8 cellular contexts compared by ENCODE assay signal in the genomic region with DNA sequence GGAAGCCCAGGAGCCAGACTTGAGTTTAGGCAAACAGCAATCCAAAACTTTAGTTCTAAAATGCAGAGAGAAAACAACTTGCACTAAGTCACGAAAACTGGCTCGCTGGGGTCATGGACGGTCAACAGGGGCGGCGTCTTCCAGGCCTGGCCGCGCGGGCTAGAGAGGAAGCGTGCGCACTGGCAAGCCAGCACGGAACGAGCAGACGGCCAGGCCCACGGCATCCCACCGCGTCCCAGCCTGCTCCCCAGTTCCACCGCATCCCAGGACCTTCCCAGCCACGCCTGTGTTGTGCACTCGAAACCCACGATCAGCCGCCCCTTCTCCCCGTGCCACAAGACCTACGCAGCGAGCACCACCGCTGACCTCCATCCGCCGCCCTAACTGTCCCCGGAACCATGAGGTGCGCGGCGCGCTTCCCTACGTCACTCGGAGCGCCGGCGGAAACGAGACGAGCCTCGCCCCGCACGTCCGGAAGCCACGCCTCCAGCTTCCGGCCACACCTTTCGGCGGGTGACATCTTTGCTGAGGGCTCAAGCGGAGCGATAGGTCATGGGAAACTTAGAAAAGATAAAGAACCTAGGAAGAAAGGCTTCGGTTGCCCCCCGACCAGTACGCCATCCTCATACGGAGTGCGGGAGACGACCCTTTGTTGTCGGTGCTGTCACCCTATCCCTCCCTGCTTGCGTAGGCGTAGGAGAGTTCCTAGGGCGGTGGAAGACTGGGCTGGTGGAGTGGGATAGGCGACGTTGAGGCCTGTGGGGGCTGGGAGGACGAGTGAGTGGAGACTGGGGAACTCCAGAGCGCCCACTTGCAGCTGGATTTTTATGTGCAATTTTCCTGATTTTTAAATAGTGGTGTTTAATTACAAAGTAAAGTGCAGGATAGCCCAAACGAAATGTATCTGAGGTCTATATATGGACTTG. TPM values are rescaled to one million over a fixed set of nuclear protein-coding genes. Genes with fewer than 3 reads are reported as not detected.
DNase-seq lines count a peak whose midpoint lies in the region; ATAC-seq, FAIRE-seq and TF ChIP-seq lines count a peak whose summit lies in the region.

Gene TBRG4 (minus strand): TSS at position 400 of the 926 bp plus-strand sequence. CDS start 2,460 bp downstream, outside the sequence.

- H2BK15ac ChIP-seq in H1 (ENCODE audit: low read length): peak within 1 kb of the TSS; percentile 21; the same call in 1 of the 2 replicates

- H4K5ac ChIP-seq in H1 (ENCODE audit: insufficient read length, low read depth, low read length): peak within 1 kb of the TSS; percentile 97

- ATAC-seq in GM21367 (IDR thresholded peaks at IDR 0.05; ENCODE audit: unreplicated experiment) (peak; percentile 91), memory B cell (ENCODE audit: low read depth) (peak; percentile 95)

- CTCF ChIA-PET in H1 (lab: Charles Lee; ENCODE audit: partially characterized antibody): interaction anchor here (0.6 to 2.1 kb wide), 5 partner anchors 9 to 138 kb away, joined by 3 to 4 read pairs (median 4); no protein-coding TSS in a partner anchor

- H3K9ac ChIP-seq in H1 (replicated peaks in 1 of 4; ENCODE audit: extremely low read depth in 1 of 4, low read depth in 3 of 4, low read length in 3 of 4): peak within 1 kb of the TSS; percentile 94 to 99 (median 97)

- peaks cover 3 to 10% of the 10 kb centered on the region in 2 experiments for H4K20me1 ChIP-seq in H1 (replicated peaks in 1 of 2; ENCODE audit: control insufficient read depth in 1 of 2, insufficient read depth in 2 of 2, low read length in 2 of 2)

- peaks cover 22 to 28% (median 25%) of the 10 kb centered on the region in 4 experiments for H3K36me3 ChIP-seq in H1 (ENCODE audit: control insufficient read depth in 2 of 4, insufficient read depth in 4 of 4, low read length in 3 of 4)

- no peak within 1 kb of the TSS for H2BK20ac ChIP-seq in H1 (ENCODE audit: low read length)

- peaks cover 2% of the 10 kb centered on the region for H3K27me3 Mint-ChIP-seq in memory B cell

- H3K4me1 ChIP-seq in H1 (replicated peaks in 1 of 4; ENCODE audit: control insufficient read depth in 3 of 4, insufficient read depth in 4 of 4, low read length in 3 of 4): peaks cover 0 to 3% (median under 1%) of the 10 kb centered on the region in 4 experiments; a peak in 2 of 7 replicates

- H2BK12ac ChIP-seq in H1 (ENCODE audit: low read depth, low read length): peak within 1 kb of the TSS; percentile 72

- DNase-seq in Caki2 (ENCODE audit: low read depth) (peak; percentile 97), HTR-8/SVneo (ENCODE audit: insufficient read length, low spot score) (peak; percentile 95), NOMO-1 treated with DMSO at 0.1 percent for 48 hours (lab: John Stamatoyannopoulos, UW; ENCODE audit: unreplicated experiment) (peak; percentile 92), H1 (ENCODE audit: low read depth in 1 of 2, low spot score in 2 of 2) (peak; percentile 79 to 94), memory B cell (ENCODE audit: low spot score in 2 of 2) (peak; percentile 90 to 91)
- DNase-seq in activated CD8-positive, alpha-beta memory T cell treated with anti-CD3 and anti-CD28 coated beads for 48 hours (ENCODE audit: low read depth in 2 of 3, low spot score in 2 of 3): peak; percentile 85 to 92 (median 85)
- peak; percentile 87 for DNase-seq in stimulated activated CD8-positive, alpha-beta memory T cell treated with anti-CD3 and anti-CD28 coated beads, Interleukin-12 subunit alpha, Interleukin-12 subunit beta, amount 100 ng/mL, for 24 hours (ENCODE audit: extremely low read depth)

- H2AK5ac ChIP-seq in H1 (ENCODE audit: low read depth, low read length): peak within 1 kb of the TSS; percentile 46; the same call in 1 of the 2 replicates

- H3K56ac ChIP-seq in H1 (replicated peaks; ENCODE audit: insufficient read length, low read depth, low read length): peak within 1 kb of the TSS; percentile 13

- H3K9me3 ChIP-seq in H1 (ENCODE audit: insufficient read depth in 2 of 2, low read depth in 1 of 2, low read length in 1 of 2): no peaks in the 10 kb centered on the region

- H4K91ac ChIP-seq in H1 (replicated peaks; ENCODE audit: insufficient read length, low read length): peak within 1 kb of the TSS; percentile 92

- POLR2A ChIA-PET in H1 (lab: Charles Lee; ENCODE audit: partially characterized antibody): interaction anchor here (0.7 to 4.3 kb wide), 28 partner anchors 8 to 314 kb away, joined by 3 to 43 read pairs (median 4); partner anchors contain the start of genes H2AZ2 and RAMP3

- TF ChIP-seq CTCF in H1 (IDR thresholded peaks at IDR 0.05; ENCODE audit: control extremely low read depth in 1 of 3, insufficient read depth in 1 of 3, low read depth in 1 of 3, low read length in 3 of 3): peak in 1 of 3 experiments; percentile 7; a peak in 1 of 4 replicates

- H3K4ac ChIP-seq in H1 (replicated peaks; ENCODE audit: insufficient read length, low read depth, low read length): peak within 1 kb of the TSS; percentile 86

- no peak within 1 kb of the TSS for H2BK120ac ChIP-seq in H1 (replicated peaks; ENCODE audit: low read depth, low read length)

- peak within 1 kb of the TSS; percentile 96; the same call in 1 of the 2 replicates for H2AFZ ChIP-seq in H1 (ENCODE audit: low read length)

- H3K9me3 Mint-ChIP-seq in memory B cell: no peaks in the 10 kb centered on the region

- H3K79me2 ChIP-seq in H1 (ENCODE audit: control insufficient read depth in 1 of 2, insufficient read depth in 2 of 2, low read length in 2 of 2): peaks cover 8 to 47% of the 10 kb centered on the region in 2 experiments

- in situ Hi-C loops in Caki2 (cut with HindIII; ENCODE audit: low pct_unique_long_range_greater_than_20kb, low sequenced_read_pairs): no loop called here

- H3K36me3 Mint-ChIP-seq in memory B cell: peaks cover 4% of the 10 kb centered on the region

- peak within 1 kb of the TSS; percentile 95 for H3K4me3 Mint-ChIP-seq in memory B cell

- peak within 1 kb of the TSS; percentile 94 for H3K27ac ChIP-seq in H1 (ENCODE audit: low read depth, low read length)

- peak within 1 kb of the TSS; percentile 99 for H2BK5ac ChIP-seq in H1 (ENCODE audit: low read depth, low read length)

- 1% methylated on average over 60 of the region's 64 CpGs; no CpG with 5 or more reads in 1 of the 2 experiments for WGBS in H1 (ENCODE audit: extremely low coverage in 1 of 2, insufficient coverage in 1 of 2, insufficient read length in 1 of 2, insufficient replicate concordance in 2 of 2, low coverage in 1 of 2, low lambda C conversion rate in 2 of 2, missing lambda C conversion rate in 1 of 2), 2 experiments

- H3K27ac Mint-ChIP-seq in memory B cell: peak within 1 kb of the TSS; percentile 97

- H3K18ac ChIP-seq in H1 (ENCODE audit: extremely low read depth, low read length): peak within 1 kb of the TSS; percentile 79

- H3K14ac ChIP-seq in H1 (ENCODE audit: insufficient read length): no peak within 1 kb of the TSS

- peaks cover 7% of the 10 kb centered on the region; the same call in 1 of the 2 replicates for H3K79me1 ChIP-seq in H1 (ENCODE audit: low read depth, low read length)

- peak; percentile 95 to 99 for TF ChIP-seq POLR2A in H1 (IDR thresholded peaks at IDR 0.05; ENCODE audit: control extremely low read depth in 1 of 2, low read depth in 2 of 2, low read length in 2 of 2)

- peaks cover 0 to 4% (median 1%) of the 10 kb centered on the region in 4 experiments; a peak in 1 of 7 replicates for H3K27me3 ChIP-seq in H1 (replicated peaks in 1 of 4; ENCODE audit: control insufficient read depth in 3 of 4, extremely low read depth in 1 of 4, insufficient read depth in 3 of 4, low read length in 3 of 4)

- FAIRE-seq in HTR-8/SVneo (lab: Jason Lieb, UNC): peak; percentile 95
- peak; percentile 24 for FAIRE-seq in H1 (lab: Jason Lieb, UNC)

- H3K23me2 ChIP-seq in H1 (ENCODE audit: low read depth, low read length): no peaks in the 10 kb centered on the region; the same call in 1 of the 2 replicates

- H3K4me1 Mint-ChIP-seq in memory B cell: peaks cover 18% of the 10 kb centered on the region

- no peak within 1 kb of the TSS for H3K23ac ChIP-seq in H1 (ENCODE audit: insufficient read length)

- peak within 1 kb of the TSS; percentile 51 to 82 for H3K4me2 ChIP-seq in H1 (ENCODE audit: insufficient read depth in 1 of 2, low read depth in 2 of 2, low read length in 2 of 2)

- no peak for TF ChIP-seq EP300 in H1 (IDR thresholded peaks at IDR 0.05; ENCODE audit: borderline replicate concordance in 1 of 2, low read depth in 2 of 2, low read length in 2 of 2)

- peak within 1 kb of the TSS; percentile 100 for H4K8ac ChIP-seq in H1 (ENCODE audit: extremely low read depth, insufficient read depth, low read length)

- H3K4me3 ChIP-seq in H1 (ENCODE audit: extremely low read depth in 1 of 4, insufficient read depth in 2 of 4, low read depth in 3 of 4, low read length in 4 of 4): peak within 1 kb of the TSS; percentile 68 to 93 (median 85)

- peak; percentile 1 to 15; a peak in 1 of 4 replicates for TF ChIP-seq RAD21 in H1 (IDR thresholded peaks at IDR 0.05 in 1 of 2, conservative IDR thresholded peaks at IDR 0.05 in 1 of 2; ENCODE audit: low read depth in 2 of 2, low read length in 2 of 2)

RNA-seq across cellular contexts. Expression of gene TBRG4, which starts in this region (rescaled TPM):
- 139 and 165 TPM in 2 replicates for total RNA-seq in Caki2 (2014; rRNA removed; shearing (Covaris generic); ENCODE audit: low replicate concordance)
- 137 and 146 TPM in 2 replicates for total RNA-seq in H1 (2021; fragmentation: NEBNext Ultra II Directional; extraction: Animal tissue kit (Norgen Biotek cat#: 25700))
- 110 and 134 TPM in 2 replicates for polyA plus RNA-seq in H1 (2011; rRNA removed)
- 139 TPM for polyA plus RNA-seq in H1 (2011; cell fraction: cytosol; rRNA removed)
- polyA plus RNA-seq in H1 (2011; cell fraction: nucleus; rRNA removed): 303 TPM
- polyA plus RNA-seq in H1 (2012, experiment 1 of 2): 89.0 to 132 TPM (median 112 TPM) in 4 replicates
- 202 TPM for polyA plus RNA-seq in H1 (2012, experiment 2 of 2)
- 91.1 TPM for polyA plus RNA-seq in H1 (2013, experiment 1 of 2)
- 79.7 TPM for polyA plus RNA-seq in H1 (2013, experiment 2 of 2)
- polyA minus RNA-seq in H1 (2011; rRNA and poly(A)+ RNA removed): 256 and 274 TPM in 2 replicates
- 109 TPM for polyA minus RNA-seq in H1 (2011; cell fraction: cytosol; rRNA and poly(A)+ RNA removed)
- 302 TPM for polyA minus RNA-seq in H1 (2011; cell fraction: nucleus; rRNA and poly(A)+ RNA removed)

Comparison
In these comparisons a context has a peak if more than half of its experiments do, and no peak if none do; other contexts are left out.
1. Peak in every context shown above with its lines: DNase-seq, ATAC-seq, H3K4me3 ChIP-seq and H3K27ac ChIP-seq.